8 cellular contexts compared by ENCODE assay signal in the genomic region with DNA sequence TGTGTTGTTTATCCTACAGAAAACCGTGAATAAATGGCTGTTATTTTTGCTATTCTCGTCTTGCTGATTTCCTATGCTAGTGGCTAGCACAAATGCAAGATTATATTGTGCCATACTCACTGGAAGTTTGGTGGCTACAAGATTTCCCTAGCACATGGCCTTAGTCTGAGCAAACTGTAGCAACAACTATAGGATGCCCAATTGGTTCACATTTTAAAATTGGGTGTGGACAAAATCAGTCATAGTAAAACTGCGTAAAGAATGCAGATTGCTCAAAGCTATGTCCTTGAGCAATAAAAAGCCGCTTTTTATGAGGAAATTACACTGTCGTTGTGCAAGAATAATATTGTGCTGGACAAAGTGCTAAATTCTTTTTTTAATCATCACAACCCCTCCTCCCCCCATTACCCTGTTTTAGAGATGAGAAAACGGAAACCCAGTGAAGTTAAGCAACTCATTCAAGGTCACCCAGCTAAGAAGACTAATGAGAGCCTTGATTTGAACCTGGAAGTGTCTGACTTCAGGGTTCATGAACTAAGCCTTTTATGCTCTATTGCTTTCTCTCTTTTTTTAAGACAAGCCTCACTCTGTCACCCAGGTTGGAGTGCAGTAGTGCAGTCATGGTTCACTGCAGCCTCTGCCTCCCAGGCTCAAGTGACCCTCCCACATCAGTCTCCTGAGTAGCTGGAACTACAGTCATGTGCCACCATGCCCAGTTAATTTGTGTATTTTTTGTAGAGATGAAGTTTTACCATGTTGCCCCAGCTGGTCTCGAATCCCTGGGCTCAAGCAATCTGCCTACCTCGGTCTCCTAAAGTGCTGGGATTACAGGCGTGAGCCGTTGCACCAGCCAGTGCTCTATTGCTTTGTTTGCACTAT.
A peak's percentile ranks its signal among the peaks of the same experiment; 100 is the strongest.
DNase-seq lines count a peak whose midpoint lies in the region; ATAC-seq and TF ChIP-seq lines count a peak whose summit lies in the region.

No MANE protein-coding gene starts in this region.

- TF ChIP-seq CTCF in HCT116 (IDR thresholded peaks at IDR 0.05 in 2 of 3, conservative IDR thresholded peaks at IDR 0.05 in 1 of 3; ENCODE audit: borderline replicate concordance in 1 of 3, insufficient read depth in 1 of 3, low read depth in 2 of 3, low read length in 2 of 3), result no peak
- no peak for TF ChIP-seq CTCF in esophagus muscularis mucosa (IDR thresholded peaks at IDR 0.05)
- TF ChIP-seq CTCF in sigmoid colon (IDR thresholded peaks at IDR 0.05), result no peak

- TF ChIP-seq POLR2A in HCT116 (IDR thresholded peaks at IDR 0.05; ENCODE audit: borderline replicate concordance, extremely low read depth, insufficient read depth, insufficient read length) (no peak), esophagus muscularis mucosa (IDR thresholded peaks at IDR 0.05; ENCODE audit: low read depth) (no peak), sigmoid colon (IDR thresholded peaks at IDR 0.05) (no peak), erythroblast (IDR thresholded peaks at IDR 0.05; ENCODE audit: low read length) (no peak)

- BruUV-seq in HCT116 (replicated peaks; lab: Mats Ljungman, UMichigan), result TSS peak; percentile 51

- peak overlapping the region; percentile 91 for H3K27ac ChIP-seq in HCT116 (ENCODE audit: low read depth, low read length)
- H3K27ac ChIP-seq in esophagus muscularis mucosa (replicated peaks in 1 of 4), result peak overlapping the region in 3 of 4 donors; percentile 25 to 34 (median 33)
- H3K27ac ChIP-seq in sigmoid colon, result peak overlapping the region in 3 of 4 donors; percentile 40 to 63 (median 43)

- RAD21 ChIA-PET in HCT116 (lab: Charles Lee; ENCODE audit: low non-redundant PET in 1 of 2, low total read pairs in 2 of 2, uncharacterized antibody in 2 of 2, unreplicated experiment in 2 of 2), result no interaction called here

- H3K36me3 ChIP-seq in HCT116 (ENCODE audit: control insufficient read depth in 1 of 2, insufficient read depth in 2 of 2, low read length in 2 of 2) (no peaks in the 10 kb centered on the region), esophagus muscularis mucosa (no peaks in the 10 kb centered on the region), sigmoid colon (no peaks in the 10 kb centered on the region)

- H3K9me2 ChIP-seq in HCT116 (ENCODE audit: insufficient read depth), result no peaks in the 10 kb centered on the region

- H3K79me2 ChIP-seq in HCT116 (ENCODE audit: insufficient read depth, low read length), result peaks cover 83% of the 10 kb centered on the region

- ATAC-seq in HCT116, result peak; percentile 65

- 67% methylated on average over 10 of the region's 10 CpGs for WGBS in esophagus muscularis mucosa
- WGBS in sigmoid colon, 2 donors, result 8 to 52% methylated on average over 10 of the region's 10 CpGs

- no peaks in the 10 kb centered on the region for H3K9me3 ChIP-seq in HCT116 (ENCODE audit: control insufficient read depth in 1 of 2, insufficient read depth in 1 of 2, low read depth in 1 of 2, low read length in 2 of 2)
- no peaks in the 10 kb centered on the region for H3K9me3 ChIP-seq in esophagus muscularis mucosa
- H3K9me3 ChIP-seq in sigmoid colon, result no peaks in the 10 kb centered on the region

- POLR2A ChIA-PET in HCT116 (lab: Charles Lee), result interaction anchor here (1.1 to 1.3 kb wide), 2 partner anchors 14 to 18 kb away, joined by 4 to 5 read pairs; no protein-coding TSS in a partner anchor

- H3K27me3 ChIP-seq in HCT116 (ENCODE audit: insufficient read depth, low read length) (no peaks in the 10 kb centered on the region), esophagus muscularis mucosa (no peaks in the 10 kb centered on the region), sigmoid colon (no peaks in the 10 kb centered on the region)

- no peaks in the 10 kb centered on the region for H4K20me1 ChIP-seq in HCT116 (ENCODE audit: insufficient read depth)

- intact Hi-C loops in HCT116 (cut with micrococcal nuclease), result loop anchor here (2.0 to 10.0 kb wide), 4 partner anchors 73 to 307 kb away; a partner anchor contains a TSS
- intact Hi-C loops in esophagus muscularis mucosa (cut with DNase I), result no loop called here
- intact Hi-C loops in sigmoid colon (cut with DNase I), result no loop called here

- no peak overlapping the region for H2AFZ ChIP-seq in HCT116 (ENCODE audit: low read depth, low read length, poor library complexity, severe bottlenecking)

- DNase-seq in EL (peak; percentile 98), HCT116 (ENCODE audit: low read depth, low spot score) (peak; percentile 91), NOMO-1 treated with DMSO at 0.1 percent for 48 hours (lab: John Stamatoyannopoulos, UW; ENCODE audit: unreplicated experiment) (peak; percentile 97), esophagus muscularis mucosa (ENCODE audit: extremely low spot score) (no peak), sigmoid colon (no peak), GM19238 (ENCODE audit: insufficient read length, low spot score) (no peak), erythroblast (lab: John Stamatoyannopoulos, UW) (no peak)
- DNase-seq in activated effector memory CD4-positive, alpha-beta T cell treated with anti-CD3 and anti-CD28 coated beads, Interleukin-2, amount 50 U/mL, for 16 hours, result no peak

- TF ChIP-seq EP300 in esophagus muscularis mucosa (IDR thresholded peaks at IDR 0.05) (no peak), sigmoid colon (IDR thresholded peaks at IDR 0.05) (peak in 3 of 4 donors; percentile 57 to 76 (median 59))

- peaks cover 83 to 93% of the 10 kb centered on the region in 2 experiments for H3K4me1 ChIP-seq in HCT116 (ENCODE audit: control insufficient read depth in 1 of 2, insufficient read depth in 2 of 2, low read length in 2 of 2)
- H3K4me1 ChIP-seq in esophagus muscularis mucosa, result peaks cover 10 to 46% (median 42%) of the 10 kb centered on the region in 4 donors
- peaks cover 0 to 38% (median 30%) of the 10 kb centered on the region in 4 donors for H3K4me1 ChIP-seq in sigmoid colon

- H3K9ac ChIP-seq in HCT116 (ENCODE audit: low read length), result peak overlapping the region; percentile 68

- CTCF ChIA-PET in HCT116 (lab: Charles Lee), result no interaction called here

- TF ChIP-seq RAD21 in HCT116 (IDR thresholded peaks at IDR 0.05; ENCODE audit: low read depth), result peak; percentile 34; the same call in 1 of the 2 replicates

- peak overlapping the region; percentile 71 for H3K4me2 ChIP-seq in HCT116 (ENCODE audit: low read length)

- peak overlapping the region; percentile 3 to 40; a peak in 3 of 4 replicates for H3K4me3 ChIP-seq in HCT116 (replicated peaks in 1 of 2; ENCODE audit: low read depth in 1 of 2, low read length in 2 of 2)
- no peak overlapping the region for H3K4me3 ChIP-seq in esophagus muscularis mucosa
- H3K4me3 ChIP-seq in sigmoid colon, result no peak overlapping the region

TF ChIP-seq in HCT116, 20 proteins besides CTCF, POLR2A, EP300 and RAD21 (continues in another document):
- TF ChIP-seq EZH2phosphoT487 (IDR thresholded peaks at IDR 0.05; ENCODE audit: borderline replicate concordance) (no peak), CEBPB (IDR thresholded peaks at IDR 0.05; ENCODE audit: low read depth) (peak; percentile 100), ELF1 (IDR thresholded peaks at IDR 0.05; ENCODE audit: borderline replicate concordance, low read depth) (no peak), EGR1 (IDR thresholded peaks at IDR 0.05; ENCODE audit: low read depth) (0 out of 2 replicates have a peak, but pooled peaks have one; percentile 19), TCF7L2 (IDR thresholded peaks at IDR 0.05; ENCODE audit: borderline replicate concordance, extremely low read depth, insufficient read depth, insufficient read length) (peak; percentile 93), EZH2 (IDR thresholded peaks at IDR 0.05) (no peak), SRF (IDR thresholded peaks at IDR 0.05; ENCODE audit: low read depth) (0 out of 2 replicates have a peak, but pooled peaks have one; percentile 26), CBX3 (IDR thresholded peaks at IDR 0.05; ENCODE audit: low read depth) (peak; percentile 64), SIN3A (IDR thresholded peaks at IDR 0.05; ENCODE audit: low read depth) (peak; percentile 67), YY1 (IDR thresholded peaks at IDR 0.05; ENCODE audit: extremely low read depth, insufficient replicate concordance, low read depth, low read length) (no peak), ZFX (IDR thresholded peaks at IDR 0.05) (no peak), FOSL1 (IDR thresholded peaks at IDR 0.05; ENCODE audit: low read depth) (peak; percentile 77), JUND (IDR thresholded peaks at IDR 0.05) (peak; percentile 80), ZNF274 (IDR thresholded peaks at IDR 0.05; ENCODE audit: low read depth, low read length) (no peak), SP1 (IDR thresholded peaks at IDR 0.05; ENCODE audit: low read depth) (peak; percentile 91), POLR2AphosphoS5 (IDR thresholded peaks at IDR 0.05; ENCODE audit: low read depth, low read length) (peak; percentile 34)
- TF ChIP-seq, protein P1, sequence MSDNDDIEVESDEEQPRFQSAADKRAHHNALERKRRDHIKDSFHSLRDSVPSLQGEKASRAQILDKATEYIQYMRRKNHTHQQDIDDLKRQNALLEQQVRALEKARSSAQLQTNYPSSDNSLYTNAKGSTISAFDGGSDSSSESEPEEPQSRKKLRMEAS (IDR thresholded peaks at IDR 0.05), result peak; percentile 82
- TF ChIP-seq, protein P2, sequence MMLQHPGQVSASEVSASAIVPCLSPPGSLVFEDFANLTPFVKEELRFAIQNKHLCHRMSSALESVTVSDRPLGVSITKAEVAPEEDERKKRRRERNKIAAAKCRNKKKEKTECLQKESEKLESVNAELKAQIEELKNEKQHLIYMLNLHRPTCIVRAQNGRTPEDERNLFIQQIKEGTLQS (IDR thresholded peaks at IDR 0.05), result peak; percentile 42; the same call in 1 of the 2 replicates
- TF ChIP-seq, protein P3, sequence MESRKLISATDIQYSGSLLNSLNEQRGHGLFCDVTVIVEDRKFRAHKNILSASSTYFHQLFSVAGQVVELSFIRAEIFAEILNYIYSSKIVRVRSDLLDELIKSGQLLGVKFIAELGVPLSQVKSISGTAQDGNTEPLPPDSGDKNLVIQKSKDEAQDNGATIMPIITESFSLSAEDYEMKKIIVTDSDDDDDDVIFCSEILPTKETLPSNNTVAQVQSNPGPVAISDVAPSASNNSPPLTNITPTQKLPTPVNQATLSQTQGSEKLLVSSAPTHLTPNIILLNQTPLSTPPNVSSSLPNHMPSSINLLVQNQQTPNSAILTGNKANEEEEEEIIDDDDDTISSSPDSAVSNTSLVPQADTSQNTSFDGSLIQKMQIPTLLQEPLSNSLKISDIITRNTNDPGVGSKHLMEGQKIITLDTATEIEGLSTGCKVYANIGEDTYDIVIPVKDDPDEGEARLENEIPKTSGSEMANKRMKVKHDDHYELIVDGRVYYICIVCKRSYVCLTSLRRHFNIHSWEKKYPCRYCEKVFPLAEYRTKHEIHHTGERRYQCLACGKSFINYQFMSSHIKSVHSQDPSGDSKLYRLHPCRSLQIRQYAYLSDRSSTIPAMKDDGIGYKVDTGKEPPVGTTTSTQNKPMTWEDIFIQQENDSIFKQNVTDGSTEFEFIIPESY (IDR thresholded peaks at IDR 0.05; ENCODE audit: extremely low read depth, insufficient replicate concordance, low read length), result no peak

Comparison
In these comparisons a context has a peak if more than half of its experiments do, and no peak if none do; other contexts are left out.
1. DNase-seq: peak in EL (single experiment), HCT116 (single experiment) and NOMO-1 treated with DMSO at 0.1 percent for 48 hours (single experiment); none in esophagus muscularis mucosa (single experiment), sigmoid colon (single experiment), GM19238 (single experiment), activated effector memory CD4-positive, alpha-beta T cell treated with anti-CD3 and anti-CD28 coated beads, Interleukin-2, amount 50 U/mL, for 16 hours (single experiment) and erythroblast (0 of 2).
2. H3K27ac ChIP-seq: peak in every context shown above with its lines; median percentile 91 in HCT116; 43 in sigmoid colon; 33 in esophagus muscularis mucosa.
3. H3K4me3 ChIP-seq: peak in HCT116 (2 of 2); none in esophagus muscularis mucosa (0 of 4) and sigmoid colon (0 of 4).